10 cellular contexts compared by ENCODE assay signal in genomic region chr3:5428607-5429516, GRCh38.
DNase-seq lines count a peak whose midpoint lies in the region; ATAC-seq and TF ChIP-seq lines count a peak whose summit lies in the region.
"Had no signal": no experiment of that assay in that cellular context is flagged by ENCODE, and none has a peak within 500 bp of the region (broad histone marks: within the 10 kb centered on the region; RNA-seq: fewer than 3 reads in every experiment).

No MANE protein-coding gene starts in this region.

- no peaks in the 10 kb centered on the region for H3K9me3 ChIP-seq in gastroesophageal sphincter
- no peaks in the 10 kb centered on the region for H3K9me3 ChIP-seq in neuronal stem cell (replicated peaks in 1 of 2; ENCODE audit: control insufficient read depth in 2 of 2, insufficient read depth in 1 of 2, low read depth in 1 of 2, low read length in 2 of 2)

- H3K36me3 Mint-ChIP-seq in activated T-cell treated with anti-CD3 and anti-CD28 coated beads, Interleukin-2, amount 50 U/mL, for 72 hours (ENCODE audit: insufficient read depth in 2 of 2), result no peaks in the 10 kb centered on the region
- H3K36me3 Mint-ChIP-seq in stimulated activated memory B cell treated with anti-CD40 and anti-IgM and Interleukin-4, amounts not matched to agents 10 μg/mL and 1 μg/mL and 100 μg/mL, for 72 hours, result no peaks in the 10 kb centered on the region
- H3K36me3 Mint-ChIP-seq: CD4-positive, CD25-positive, alpha-beta regulatory T cell had no signal

- H3K27me3 ChIP-seq in gastroesophageal sphincter (no peaks in the 10 kb centered on the region), neuronal stem cell (ENCODE audit: control insufficient read depth in 3 of 3, insufficient read depth in 3 of 3, low read depth in 1 of 3, low read length in 3 of 3) (no peaks in the 10 kb centered on the region)

- H2BK5ac ChIP-seq in neuronal stem cell (ENCODE audit: low read length), result no peak overlapping the region

- no peak for TF ChIP-seq POLR2A in gastroesophageal sphincter (IDR thresholded peaks at IDR 0.05)

- no peak for DNase-seq in activated T-cell treated with anti-CD3 and anti-CD28 coated beads, Interleukin-2, amount 50 U/mL, for 72 hours
- DNase-seq in activated T-cell treated with anti-CD3 and anti-CD28 coated beads, Interleukin-2, amount 50 U/mL, for 1 hour, result no peak
- DNase-seq in MV-4-11 (lab: John Stamatoyannopoulos, UW), result peak; percentile 89
- DNase-seq in NCI-H510A (lab: John Stamatoyannopoulos, UW), result no peak
- no peak for DNase-seq in neuronal stem cell (ENCODE audit: low spot score)
- DNase-seq: CD4-positive, CD25-positive, alpha-beta regulatory T cell had no signal

- 35% methylated on average over 5 to 8 of the region's 10 CpGs for WGBS in gastroesophageal sphincter (ENCODE audit: low coverage in 1 of 2), 2 donors
- WGBS in neuronal stem cell (ENCODE audit: extremely low coverage in 2 of 2, insufficient read length in 2 of 2, insufficient replicate concordance in 1 of 2), 2 donors, result no CpG with 5 or more reads among the region's 10 CpGs

- no peak overlapping the region for H3K9ac ChIP-seq in neuronal stem cell (ENCODE audit: low read depth, low read length, poor library complexity)

- H3K4ac ChIP-seq in neuronal stem cell (ENCODE audit: low read length), result no peak overlapping the region

- no peaks in the 10 kb centered on the region for H3K79me1 ChIP-seq in neuronal stem cell (ENCODE audit: low read depth, low read length)

- no peak overlapping the region for H2AFZ ChIP-seq in neuronal stem cell (ENCODE audit: low read length)

- H3K27ac ChIP-seq in gastroesophageal sphincter (no peak overlapping the region), neuronal stem cell (replicated peaks; ENCODE audit: low read length) (no peak overlapping the region)

- no peaks in the 10 kb centered on the region for H3K9me3 Mint-ChIP-seq in activated T-cell treated with anti-CD3 and anti-CD28 coated beads, Interleukin-2, amount 50 U/mL, for 72 hours
- H3K9me3 Mint-ChIP-seq in stimulated activated memory B cell treated with anti-CD40 and anti-IgM and Interleukin-4, amounts not matched to agents 10 μg/mL and 1 μg/mL and 100 μg/mL, for 72 hours, result no peaks in the 10 kb centered on the region
- H3K9me3 Mint-ChIP-seq: CD4-positive, CD25-positive, alpha-beta regulatory T cell had no signal

- H3K4me3 ChIP-seq in gastroesophageal sphincter, result no peak overlapping the region
- no peak overlapping the region for H3K4me3 ChIP-seq in neuronal stem cell (ENCODE audit: low read length in 2 of 2)

- peaks cover 16% of the 10 kb centered on the region for H3K4me1 Mint-ChIP-seq in activated T-cell treated with anti-CD3 and anti-CD28 coated beads, Interleukin-2, amount 50 U/mL, for 72 hours (ENCODE audit: low read depth)
- peaks cover 25% of the 10 kb centered on the region for H3K4me1 Mint-ChIP-seq in stimulated activated memory B cell treated with anti-CD40 and anti-IgM and Interleukin-4, amounts not matched to agents 10 μg/mL and 1 μg/mL and 100 μg/mL, for 72 hours

- ATAC-seq in activated T-cell treated with anti-CD3 and anti-CD28 coated beads, Interleukin-2, amount 50 U/mL, for 72 hours (replicated peaks in 1 of 2), result peak; percentile 77 to 78
- ATAC-seq in HG02763 (IDR thresholded peaks at IDR 0.05; ENCODE audit: unreplicated experiment), result peak; percentile 86
- peak; percentile 82 for ATAC-seq in stimulated activated memory B cell treated with anti-CD40 and anti-IgM and Interleukin-4, amounts not matched to agents 10 μg/mL and 1 μg/mL and 100 μg/mL, for 72 hours
- ATAC-seq in gastroesophageal sphincter, result no peak
- ATAC-seq: HepG2 had no signal

- no peak overlapping the region for H4K91ac ChIP-seq in neuronal stem cell (ENCODE audit: low read depth, low read length, poor library complexity)

- no peak overlapping the region for H3K14ac ChIP-seq in neuronal stem cell (ENCODE audit: low read length)

- H3K27ac Mint-ChIP-seq in activated T-cell treated with anti-CD3 and anti-CD28 coated beads, Interleukin-2, amount 50 U/mL, for 72 hours, result no peak overlapping the region
- peak overlapping the region; percentile 42 for H3K27ac Mint-ChIP-seq in stimulated activated memory B cell treated with anti-CD40 and anti-IgM and Interleukin-4, amounts not matched to agents 10 μg/mL and 1 μg/mL and 100 μg/mL, for 72 hours
- H3K27ac Mint-ChIP-seq: CD4-positive, CD25-positive, alpha-beta regulatory T cell had no signal

- H2BK120ac ChIP-seq in neuronal stem cell (ENCODE audit: low read depth, low read length), result no peak overlapping the region

- H3K4me1 ChIP-seq in gastroesophageal sphincter (no peaks in the 10 kb centered on the region), neuronal stem cell (ENCODE audit: control insufficient read depth in 2 of 2, insufficient read depth in 1 of 2, low read depth in 1 of 2, low read length in 2 of 2) (peaks cover 0 to 3% of the 10 kb centered on the region in 2 donors)

- no peak overlapping the region for H4K8ac ChIP-seq in neuronal stem cell (ENCODE audit: low read depth, low read length)

- no peak for TF ChIP-seq EP300 in gastroesophageal sphincter (IDR thresholded peaks at IDR 0.05)

- H2BK15ac ChIP-seq in neuronal stem cell (ENCODE audit: low read length), result no peak overlapping the region

- no peak overlapping the region for H3K4me2 ChIP-seq in neuronal stem cell (ENCODE audit: insufficient read depth, low read length, poor library complexity, severe bottlenecking)

- no peak overlapping the region for H3K4me3 Mint-ChIP-seq in activated T-cell treated with anti-CD3 and anti-CD28 coated beads, Interleukin-2, amount 50 U/mL, for 72 hours
- H3K4me3 Mint-ChIP-seq in stimulated activated memory B cell treated with anti-CD40 and anti-IgM and Interleukin-4, amounts not matched to agents 10 μg/mL and 1 μg/mL and 100 μg/mL, for 72 hours, result no peak overlapping the region
- H3K4me3 Mint-ChIP-seq: CD4-positive, CD25-positive, alpha-beta regulatory T cell had no signal

- H3K36me3 ChIP-seq in gastroesophageal sphincter (no peaks in the 10 kb centered on the region), neuronal stem cell (replicated peaks in 1 of 2; ENCODE audit: control insufficient read depth in 2 of 2, insufficient read depth in 2 of 2, low read length in 2 of 2) (no peaks in the 10 kb centered on the region)

- no peak for TF ChIP-seq CTCF in gastroesophageal sphincter (IDR thresholded peaks at IDR 0.05)

- no peak overlapping the region for H3K23ac ChIP-seq in neuronal stem cell (ENCODE audit: low read depth, low read length, poor library complexity)

- no peak overlapping the region for H2AK5ac ChIP-seq in neuronal stem cell (ENCODE audit: low read depth, low read length)

- no peak overlapping the region for H3K18ac ChIP-seq in neuronal stem cell (ENCODE audit: low read length)

- no peak overlapping the region for H2BK12ac ChIP-seq in neuronal stem cell (ENCODE audit: low read length)

- H3K27me3 Mint-ChIP-seq in activated T-cell treated with anti-CD3 and anti-CD28 coated beads, Interleukin-2, amount 50 U/mL, for 72 hours (ENCODE audit: low read depth), result peaks cover 26% of the 10 kb centered on the region
- no peaks in the 10 kb centered on the region for H3K27me3 Mint-ChIP-seq in stimulated activated memory B cell treated with anti-CD40 and anti-IgM and Interleukin-4, amounts not matched to agents 10 μg/mL and 1 μg/mL and 100 μg/mL, for 72 hours
